16 cellular contexts compared by ENCODE assay signal in genomic region chr3:87336761-87337160, GRCh38.
DNase-seq lines count a peak whose midpoint lies in the region; FAIRE-seq and TF ChIP-seq lines count a peak whose summit lies in the region.
"Had no signal": no experiment of that assay in that cellular context is flagged by ENCODE, and none has a peak within 500 bp of the region (broad histone marks: within the 10 kb centered on the region; RNA-seq: fewer than 3 reads in every experiment).

No MANE protein-coding gene starts in this region.

- H3K23ac ChIP-seq in H1 (ENCODE audit: insufficient read length), result no peak overlapping the region

- dilution Hi-C loops in mammary epithelial cell (cut with HindIII; ENCODE audit: low sequenced_read_pairs), result no loop called here

- H3K27me3 Mint-ChIP-seq in MCF 10A (ENCODE audit: insufficient read depth, unreplicated experiment), result no peaks in the 10 kb centered on the region
- H3K27me3 Mint-ChIP-seq: CD4-positive, alpha-beta memory T cell; IgD-negative memory B cell had no signal

- H3K23me2 ChIP-seq in H1 (ENCODE audit: low read depth, low read length), result no peaks in the 10 kb centered on the region

- no TSS peak for BruUV-seq in MCF 10A (replicated peaks; lab: Mats Ljungman, UMichigan)
- BruUV-seq in mammary epithelial cell (replicated peaks; lab: Mats Ljungman, UMichigan), result no TSS peak

- no peak overlapping the region for H3K4ac ChIP-seq in H1 (replicated peaks; ENCODE audit: insufficient read length, low read depth, low read length)

- POLR2A ChIA-PET in MCF 10A (lab: Yijun Ruan, JAX), result no interaction called here
- POLR2A ChIA-PET in H1 (lab: Charles Lee; ENCODE audit: partially characterized antibody), result no interaction called here

- no peak overlapping the region for H2BK5ac ChIP-seq in H1 (ENCODE audit: low read depth, low read length)

- H2AFZ ChIP-seq in mammary epithelial cell (ENCODE audit: low read depth, low read length), result no peak overlapping the region
- 0 out of 2 replicates have a peak overlapping the region, but pooled peaks have one; percentile 7 for H2AFZ ChIP-seq in H1 (ENCODE audit: low read length)

- H3K79me1 ChIP-seq in H1 (ENCODE audit: low read depth, low read length), result no peaks in the 10 kb centered on the region

- H4K5ac ChIP-seq in H1 (ENCODE audit: insufficient read length, low read depth, low read length), result no peak overlapping the region

- no peak overlapping the region for H2BK20ac ChIP-seq in H1 (ENCODE audit: low read length)

- H3K9me3 ChIP-seq in mammary epithelial cell (replicated peaks; ENCODE audit: insufficient read depth, low read length), result no peaks in the 10 kb centered on the region
- no peaks in the 10 kb centered on the region for H3K9me3 ChIP-seq in H1 (ENCODE audit: insufficient read depth in 2 of 2, low read depth in 1 of 2, low read length in 1 of 2)
- no peaks in the 10 kb centered on the region for H3K9me3 ChIP-seq in prostate gland
- H3K9me3 ChIP-seq: BE2C had no signal

- H2BK15ac ChIP-seq in H1 (ENCODE audit: low read length), result no peak overlapping the region

- H3K27ac ChIP-seq in mammary epithelial cell (ENCODE audit: insufficient read depth, low read depth, low read length) (no peak overlapping the region), H1 (ENCODE audit: low read depth, low read length) (no peak overlapping the region), prostate gland (no peak overlapping the region)

- H3K79me2 ChIP-seq in mammary epithelial cell (ENCODE audit: insufficient read depth, low read length), result no peaks in the 10 kb centered on the region
- no peaks in the 10 kb centered on the region for H3K79me2 ChIP-seq in H1 (ENCODE audit: control insufficient read depth in 1 of 2, insufficient read depth in 2 of 2, low read length in 2 of 2)

- TF ChIP-seq CTCF in MCF 10A (IDR thresholded peaks at IDR 0.05; ENCODE audit: unreplicated experiment) (no peak), mammary epithelial cell (conservative IDR thresholded peaks at IDR 0.05 in 1 of 2, IDR thresholded peaks at IDR 0.05 in 1 of 2; ENCODE audit: extremely low read depth in 1 of 2, insufficient read depth in 1 of 2, low read depth in 1 of 2, low read length in 2 of 2) (no peak), H1 (IDR thresholded peaks at IDR 0.05; ENCODE audit: control extremely low read depth in 1 of 3, insufficient read depth in 1 of 3, low read depth in 1 of 3, low read length in 3 of 3) (no peak), prostate gland (IDR thresholded peaks at IDR 0.05) (no peak)

- no peaks in the 10 kb centered on the region for H3K9me3 Mint-ChIP-seq in MCF 10A (ENCODE audit: unreplicated experiment)

- H3K4me1 Mint-ChIP-seq in MCF 10A (ENCODE audit: insufficient read depth, unreplicated experiment), result peaks cover 18% of the 10 kb centered on the region
- H3K4me1 Mint-ChIP-seq: IgD-negative memory B cell had no signal

- H3K4me2 ChIP-seq in mammary epithelial cell (ENCODE audit: insufficient read depth, low read depth, low read length) (no peak overlapping the region), H1 (ENCODE audit: insufficient read depth in 1 of 2, low read depth in 2 of 2, low read length in 2 of 2) (no peak overlapping the region)

- in situ Hi-C loops in mammary epithelial cell (cut with MboI; ENCODE audit: low sequenced_read_pairs in 2 of 2), result no loop called here

- H4K20me1 ChIP-seq in mammary epithelial cell (ENCODE audit: insufficient read depth, low read length) (no peaks in the 10 kb centered on the region), H1 (replicated peaks in 1 of 2; ENCODE audit: control insufficient read depth in 1 of 2, insufficient read depth in 2 of 2, low read length in 2 of 2) (no peaks in the 10 kb centered on the region)

- H3K4me3 ChIP-seq in mammary epithelial cell (replicated peaks in 1 of 3; ENCODE audit: insufficient read depth in 1 of 3, low read depth in 2 of 3, low read length in 3 of 3) (no peak overlapping the region), H1 (ENCODE audit: extremely low read depth in 1 of 4, insufficient read depth in 2 of 4, low read depth in 3 of 4, low read length in 4 of 4) (no peak overlapping the region), prostate gland (no peak overlapping the region)

- H2AK5ac ChIP-seq in H1 (ENCODE audit: low read depth, low read length), result no peak overlapping the region

- intact Hi-C loops in MCF 10A (cut with micrococcal nuclease), result no loop called here
- intact Hi-C loops in mammary epithelial cell (cut with micrococcal nuclease), result no loop called here
- intact Hi-C loops in prostate gland (cut with DNase I), result no loop called here

- H3K18ac ChIP-seq in H1 (ENCODE audit: extremely low read depth, low read length), result no peak overlapping the region

- no peak overlapping the region for H3K56ac ChIP-seq in H1 (replicated peaks; ENCODE audit: insufficient read length, low read depth, low read length)

- H3K9ac ChIP-seq in mammary epithelial cell (ENCODE audit: insufficient read depth, low read length) (no peak overlapping the region), H1 (replicated peaks in 1 of 4; ENCODE audit: extremely low read depth in 1 of 4, low read depth in 3 of 4, low read length in 3 of 4) (no peak overlapping the region)

- H2BK12ac ChIP-seq in H1 (ENCODE audit: low read depth, low read length), result no peak overlapping the region

- no peak overlapping the region for H3K14ac ChIP-seq in H1 (ENCODE audit: insufficient read length)

- CTCF ChIA-PET in MCF 10A (lab: Yijun Ruan, JAX), result interaction anchor here (1.3 to 3.4 kb wide), 2 partner anchors 14 to 16 kb away, joined by 5 to 16 read pairs; no protein-coding TSS in a partner anchor
- CTCF ChIA-PET in mammary epithelial cell (lab: Charles Lee; ENCODE audit: low non-redundant PET), result no interaction called here
- CTCF ChIA-PET in H1 (lab: Charles Lee; ENCODE audit: partially characterized antibody), result no interaction called here

- H3K4me3 Mint-ChIP-seq in MCF 10A (ENCODE audit: unreplicated experiment), result no peak overlapping the region
- H3K4me3 Mint-ChIP-seq: CD4-positive, alpha-beta memory T cell; IgD-negative memory B cell had no signal

- peak overlapping the region; percentile 49 for H3K27ac Mint-ChIP-seq in MCF 10A (ENCODE audit: low read depth, unreplicated experiment)
- H3K27ac Mint-ChIP-seq: CD4-positive, alpha-beta memory T cell; IgD-negative memory B cell had no signal

- peaks cover 18% of the 10 kb centered on the region for H3K4me1 ChIP-seq in mammary epithelial cell (ENCODE audit: insufficient read depth, low read length)
- H3K4me1 ChIP-seq in H1 (replicated peaks in 1 of 4; ENCODE audit: control insufficient read depth in 3 of 4, insufficient read depth in 4 of 4, low read length in 3 of 4), result no peaks in the 10 kb centered on the region
- no peaks in the 10 kb centered on the region for H3K4me1 ChIP-seq in prostate gland (replicated peaks)
- H3K4me1 ChIP-seq: BE2C had no signal

- no peaks in the 10 kb centered on the region for H3K36me3 Mint-ChIP-seq in MCF 10A (ENCODE audit: insufficient read depth, unreplicated experiment)
- H3K36me3 Mint-ChIP-seq: CD4-positive, alpha-beta memory T cell; IgD-negative memory B cell had no signal

- no peak for TF ChIP-seq EP300 in H1 (IDR thresholded peaks at IDR 0.05; ENCODE audit: borderline replicate concordance in 1 of 2, low read depth in 2 of 2, low read length in 2 of 2)

- no peak for DNase-seq in MCF 10A (ENCODE audit: unreplicated experiment)
- DNase-seq in mammary epithelial cell, result no peak
- peak; percentile 49 for DNase-seq in NCI-H69 (lab: John Stamatoyannopoulos, UW)
- no peak for DNase-seq in H1 (ENCODE audit: low read depth in 1 of 2, low spot score in 2 of 2)
- DNase-seq in NCI-H345 (lab: John Stamatoyannopoulos, UW), result no peak
- no peak for DNase-seq in prostate gland (ENCODE audit: low spot score)
- no peak for DNase-seq in occipital lobe (lab: John Stamatoyannopoulos, UW)
- DNase-seq: BE2C; CD4-positive, alpha-beta memory T cell; EL; NCI-H1092 treated with DMSO at 0.1 percent for 48 hours; NCI-H1694; NCI-H2107; NCI-H524 treated with DMSO at 0.1 percent for 48 hours had no signal

- H4K8ac ChIP-seq in H1 (ENCODE audit: extremely low read depth, insufficient read depth, low read length), result no peak overlapping the region

- TF ChIP-seq POLR2A in H1 (IDR thresholded peaks at IDR 0.05; ENCODE audit: control extremely low read depth in 1 of 2, low read depth in 2 of 2, low read length in 2 of 2), result no peak
- TF ChIP-seq POLR2A in prostate gland (IDR thresholded peaks at IDR 0.05), result no peak

- no peak overlapping the region for H4K91ac ChIP-seq in H1 (replicated peaks; ENCODE audit: insufficient read length, low read length)

- no peak for TF ChIP-seq RAD21 in H1 (IDR thresholded peaks at IDR 0.05 in 1 of 2, conservative IDR thresholded peaks at IDR 0.05 in 1 of 2; ENCODE audit: low read depth in 2 of 2, low read length in 2 of 2)

- H3K27me3 ChIP-seq in mammary epithelial cell (ENCODE audit: insufficient read depth, low read length) (no peaks in the 10 kb centered on the region), H1 (replicated peaks in 1 of 4; ENCODE audit: control insufficient read depth in 3 of 4, extremely low read depth in 1 of 4, insufficient read depth in 3 of 4, low read length in 3 of 4) (no peaks in the 10 kb centered on the region), prostate gland (replicated peaks; ENCODE audit: insufficient read depth) (no peaks in the 10 kb centered on the region)
- H3K27me3 ChIP-seq: BE2C had no signal

- H3K36me3 ChIP-seq in mammary epithelial cell (ENCODE audit: insufficient read depth, low read length), result no peaks in the 10 kb centered on the region
- no peaks in the 10 kb centered on the region for H3K36me3 ChIP-seq in H1 (ENCODE audit: control insufficient read depth in 2 of 4, insufficient read depth in 4 of 4, low read length in 3 of 4)
- no peaks in the 10 kb centered on the region for H3K36me3 ChIP-seq in prostate gland
- H3K36me3 ChIP-seq: BE2C had no signal

- FAIRE-seq in H1 (lab: Jason Lieb, UNC), result no peak
- FAIRE-seq: GM18507 had no signal

- H2BK120ac ChIP-seq in H1 (replicated peaks; ENCODE audit: low read depth, low read length), result no peak overlapping the region

TF ChIP-seq in H1, 55 proteins besides CTCF, POLR2A, EP300 and RAD21 (continues in another document):
- TF ChIP-seq ATF2 (IDR thresholded peaks at IDR 0.05; ENCODE audit: low read length) (no peak), ZNF274 (IDR thresholded peaks at IDR 0.05; ENCODE audit: borderline replicate concordance, extremely low read depth, low read length) (no peak), KDM1A (IDR thresholded peaks at IDR 0.05; ENCODE audit: borderline replicate concordance, low read length) (no peak), RFX5 (IDR thresholded peaks at IDR 0.05; ENCODE audit: borderline replicate concordance, low read depth, low read length) (no peak)
